Comparison of ENCODE assay signal across 9 cellular contexts in genomic region chr12:6684609-6685008, GRCh38. TPM values are rescaled to one million over a fixed set of nuclear protein-coding genes. Genes with fewer than 3 reads are reported as not detected.
A peak's percentile ranks its signal among the peaks of the same experiment; 100 is the strongest.
DNase-seq lines count a peak whose midpoint lies in the region; ATAC-seq and TF ChIP-seq lines count a peak whose summit lies in the region.
"Had no signal": no experiment of that assay in that cellular context is flagged by ENCODE, and none has a peak within 500 bp of the region (broad histone marks: within the 10 kb centered on the region; RNA-seq: fewer than 3 reads in every experiment).

No MANE protein-coding gene starts in this region.

- peaks cover 48% of the 10 kb centered on the region for H3K4me1 Mint-ChIP-seq in activated T-helper 1 cell treated with anti-CD3 and anti-CD28 coated beads, Interleukin-12 subunit alpha, Interleukin-12 subunit beta, Interleukin-2, Interleukin-4 antibody, amounts not matched to agents 30 ng/mL and 10 ng/mL and 1 ng/mL, durations not matched to agents 14 hours and 24 hours and 36 hours (ENCODE audit: low read depth)
- H3K4me1 Mint-ChIP-seq in immature natural killer cell: peaks cover 52 to 72% of the 10 kb centered on the region in 2 donors

- H3K36me3 ChIP-seq in tibial nerve: peaks cover 0 to 54% (median 0%) of the 10 kb centered on the region in 3 donors
- peaks cover 0 to 31% (median 2%) of the 10 kb centered on the region in 4 donors for H3K36me3 ChIP-seq in sigmoid colon

- H3K36me3 Mint-ChIP-seq in activated T-helper 1 cell treated with anti-CD3 and anti-CD28 coated beads, Interleukin-12 subunit alpha, Interleukin-12 subunit beta, Interleukin-2, Interleukin-4 antibody, amounts not matched to agents 30 ng/mL and 10 ng/mL and 1 ng/mL, durations not matched to agents 14 hours and 24 hours and 36 hours (ENCODE audit: low read depth): peaks cover 38% of the 10 kb centered on the region
- H3K36me3 Mint-ChIP-seq in immature natural killer cell: peaks cover 0 to 8% (median 1%) of the 10 kb centered on the region in 3 donors

- no peak for ATAC-seq in GM19395 (IDR thresholded peaks at IDR 0.05; ENCODE audit: unreplicated experiment)

- no peaks in the 10 kb centered on the region for H3K9me3 ChIP-seq in tibial nerve
- no peaks in the 10 kb centered on the region for H3K9me3 ChIP-seq in sigmoid colon

- H3K27me3 ChIP-seq in tibial nerve: no peaks in the 10 kb centered on the region
- H3K27me3 ChIP-seq in sigmoid colon: no peaks in the 10 kb centered on the region

- H3K4me3 ChIP-seq in tibial nerve (no peak overlapping the region), sigmoid colon (no peak overlapping the region)

- TF ChIP-seq EP300 in tibial nerve (IDR thresholded peaks at IDR 0.05): no peak
- TF ChIP-seq EP300 in sigmoid colon (IDR thresholded peaks at IDR 0.05): no peak

- intact Hi-C loops in activated T-helper 1 cell treated with anti-CD3 and anti-CD28 coated beads, Interleukin-12 subunit alpha, Interleukin-12 subunit beta, Interleukin-2, Interleukin-4 antibody, amounts not matched to agents 30 ng/mL and 10 ng/mL and 1 ng/mL, durations not matched to agents 14 hours and 24 hours and 36 hours (cut with micrococcal nuclease): loop anchor here (1.0 to 10.0 kb wide), 5 partner anchors 63 to 260 kb away; partner anchors contain the start of genes CD4 and LAG3
- intact Hi-C loops in sigmoid colon (cut with DNase I): loop anchor here (5.0 kb wide), 1 partner anchor 93 kb away; no protein-coding TSS in a partner anchor

- peak; percentile 88 for TF ChIP-seq CTCF in 22Rv1 (IDR thresholded peaks at IDR 0.05)
- peak in 4 of 5 experiments; percentile 15 to 36 (median 24) for TF ChIP-seq CTCF in tibial nerve (IDR thresholded peaks at IDR 0.05)
- TF ChIP-seq CTCF in sigmoid colon (IDR thresholded peaks at IDR 0.05): peak in 1 of 4 experiments; percentile 37

- TF ChIP-seq POLR2A in tibial nerve (IDR thresholded peaks at IDR 0.05) (no peak), sigmoid colon (IDR thresholded peaks at IDR 0.05) (no peak)

- H3K27me3 Mint-ChIP-seq in activated T-helper 1 cell treated with anti-CD3 and anti-CD28 coated beads, Interleukin-12 subunit alpha, Interleukin-12 subunit beta, Interleukin-2, Interleukin-4 antibody, amounts not matched to agents 30 ng/mL and 10 ng/mL and 1 ng/mL, durations not matched to agents 14 hours and 24 hours and 36 hours (ENCODE audit: insufficient read depth): no peaks in the 10 kb centered on the region
- peaks cover 8 to 14% (median 11%) of the 10 kb centered on the region in 3 donors for H3K27me3 Mint-ChIP-seq in immature natural killer cell (ENCODE audit: low read depth in 3 of 3)

- H3K27ac ChIP-seq in 22Rv1 (no peak overlapping the region), tibial nerve (no peak overlapping the region), sigmoid colon (no peak overlapping the region)

- 64% methylated on average over 6 of the region's 6 CpGs for WGBS in tibial nerve, 2 donors
- WGBS in sigmoid colon, 2 donors: 55 to 67% methylated on average over 6 of the region's 6 CpGs

- H3K4me1 ChIP-seq in tibial nerve: peaks cover 3 to 45% (median 16%) of the 10 kb centered on the region in 4 donors
- H3K4me1 ChIP-seq in sigmoid colon: peaks cover 0 to 28% (median 26%) of the 10 kb centered on the region in 4 donors

- DNase-seq in ELR (ENCODE audit: low read depth): peak; percentile 69
- peak; percentile 88 for DNase-seq in NCI-H2171 treated with DMSO at 0.1 percent for 48 hours (lab: John Stamatoyannopoulos, UW)
- peak; percentile 24 for DNase-seq in activated T-helper 1 cell treated with anti-CD3 and anti-CD28 coated beads, Interleukin-12 subunit alpha, Interleukin-12 subunit beta, Interleukin-2, Interleukin-4 antibody, amounts not matched to agents 30 ng/mL and 10 ng/mL and 1 ng/mL, durations not matched to agents 14 hours and 24 hours and 36 hours (ENCODE audit: low spot score)
- peak; percentile 26 to 47 (median 43) for DNase-seq in immature natural killer cell
- DNase-seq in tibial nerve (ENCODE audit: low spot score in 2 of 2): peak in 1 of 2 donors; percentile 21
- no peak for DNase-seq in sigmoid colon

- no peaks in the 10 kb centered on the region for H3K9me3 Mint-ChIP-seq in activated T-helper 1 cell treated with anti-CD3 and anti-CD28 coated beads, Interleukin-12 subunit alpha, Interleukin-12 subunit beta, Interleukin-2, Interleukin-4 antibody, amounts not matched to agents 30 ng/mL and 10 ng/mL and 1 ng/mL, durations not matched to agents 14 hours and 24 hours and 36 hours
- H3K9me3 Mint-ChIP-seq in immature natural killer cell: no peaks in the 10 kb centered on the region

- H3K27ac Mint-ChIP-seq in activated T-helper 1 cell treated with anti-CD3 and anti-CD28 coated beads, Interleukin-12 subunit alpha, Interleukin-12 subunit beta, Interleukin-2, Interleukin-4 antibody, amounts not matched to agents 30 ng/mL and 10 ng/mL and 1 ng/mL, durations not matched to agents 14 hours and 24 hours and 36 hours: no peak overlapping the region
- H3K27ac Mint-ChIP-seq in immature natural killer cell: peak overlapping the region; percentile 8 to 80 (median 35)

- no peak overlapping the region for H3K4me3 Mint-ChIP-seq in activated T-helper 1 cell treated with anti-CD3 and anti-CD28 coated beads, Interleukin-12 subunit alpha, Interleukin-12 subunit beta, Interleukin-2, Interleukin-4 antibody, amounts not matched to agents 30 ng/mL and 10 ng/mL and 1 ng/mL, durations not matched to agents 14 hours and 24 hours and 36 hours
- no peak overlapping the region for H3K4me3 Mint-ChIP-seq in immature natural killer cell

RNA-seq across cellular contexts. Expression of gene ZNF384, which starts 4.6 kb away (rescaled TPM):
- 79.6 and 89.8 TPM in 2 replicates for total RNA-seq in activated T-helper 1 cell treated with anti-CD3 and anti-CD28 coated beads, Interleukin-12 subunit alpha, Interleukin-12 subunit beta, Interleukin-2, Interleukin-4 antibody, amounts not matched to agents 30 ng/mL and 10 ng/mL and 1 ng/mL, durations not matched to agents 14 hours and 24 hours and 36 hours
- polyA plus RNA-seq in immature natural killer cell (10 to 100 TPM; 14.6 to 41.5 (median 31.6) TPM), sigmoid colon (10 to 100 TPM; 22.7 to 40.3 (median 30.0) TPM)
- total RNA-seq in tibial nerve (10 to 100 TPM; 26.2 to 52.5 (median 38.2) TPM), sigmoid colon (10 to 100 TPM; 24.0 to 32.6 (median 28.7) TPM)

RNA-seq across cellular contexts. Expression of gene PIANP, which starts 16.0 kb away (rescaled TPM):
- 0.07 and 0.08 TPM in 2 replicates for total RNA-seq in activated T-helper 1 cell treated with anti-CD3 and anti-CD28 coated beads, Interleukin-12 subunit alpha, Interleukin-12 subunit beta, Interleukin-2, Interleukin-4 antibody, amounts not matched to agents 30 ng/mL and 10 ng/mL and 1 ng/mL, durations not matched to agents 14 hours and 24 hours and 36 hours
- polyA plus RNA-seq in immature natural killer cell: not detected
- under 1 TPM in 2 of 4 donors, not detected in 2; 0.21 to 0.39 TPM for total RNA-seq in tibial nerve
- total RNA-seq in sigmoid colon: under 1 TPM; 0.27 to 0.55 (median 0.43) TPM
- polyA plus RNA-seq in sigmoid colon: 1 to 10 TPM in 2 of 3 donors, under 1 TPM in 1; 0.46 to 2.0 (median 1.2) TPM
- total RNA-seq: subcutaneous adipose tissue had no signal

RNA-seq across cellular contexts. Expression of gene ING4, which starts 21.7 kb away (rescaled TPM):
- total RNA-seq in activated T-helper 1 cell treated with anti-CD3 and anti-CD28 coated beads, Interleukin-12 subunit alpha, Interleukin-12 subunit beta, Interleukin-2, Interleukin-4 antibody, amounts not matched to agents 30 ng/mL and 10 ng/mL and 1 ng/mL, durations not matched to agents 14 hours and 24 hours and 36 hours: 14.6 and 15.0 TPM in 2 replicates
- 100 to 1,000 TPM in 1 of 3 donors, 10 to 100 TPM in 2; 60.7 to 156 (median 93.9) TPM for polyA plus RNA-seq in immature natural killer cell
- total RNA-seq in tibial nerve: 10 to 100 TPM; 32.6 to 52.5 (median 45.3) TPM
- 10 to 100 TPM; 52.8 to 85.9 (median 63.4) TPM for total RNA-seq in sigmoid colon
- 10 to 100 TPM; 37.8 to 59.5 (median 42.5) TPM for polyA plus RNA-seq in sigmoid colon

RNA-seq across cellular contexts. Expression of gene ACRBP, which starts 37.4 kb away (rescaled TPM):
- total RNA-seq in activated T-helper 1 cell treated with anti-CD3 and anti-CD28 coated beads, Interleukin-12 subunit alpha, Interleukin-12 subunit beta, Interleukin-2, Interleukin-4 antibody, amounts not matched to agents 30 ng/mL and 10 ng/mL and 1 ng/mL, durations not matched to agents 14 hours and 24 hours and 36 hours: 0.83 and 1.0 TPM in 2 replicates
- polyA plus RNA-seq in immature natural killer cell (10 to 100 TPM in 1 of 3 donors, 1 to 10 TPM in 1, not detected in 1; 4.2 to 10.2 TPM), sigmoid colon (1 to 10 TPM in 2 of 3 donors, not detected in 1; 2.3 to 3.1 TPM)
- total RNA-seq in tibial nerve (1 to 10 TPM in 3 of 4 donors, under 1 TPM in 1; 0.30 to 2.4 (median 2.0) TPM), sigmoid colon (1 to 10 TPM; 1.2 to 3.9 (median 1.6) TPM)

RNA-seq across cellular contexts. Expression of gene COPS7A, which starts 39.2 kb away (rescaled TPM):
- total RNA-seq in activated T-helper 1 cell treated with anti-CD3 and anti-CD28 coated beads, Interleukin-12 subunit alpha, Interleukin-12 subunit beta, Interleukin-2, Interleukin-4 antibody, amounts not matched to agents 30 ng/mL and 10 ng/mL and 1 ng/mL, durations not matched to agents 14 hours and 24 hours and 36 hours: 34.6 and 36.2 TPM in 2 replicates
- polyA plus RNA-seq in immature natural killer cell (10 to 100 TPM; 34.1 to 62.1 (median 45.6) TPM), sigmoid colon (10 to 100 TPM; 48.6 to 52.5 (median 52.3) TPM)
- total RNA-seq in tibial nerve (10 to 100 TPM; 46.9 to 74.4 (median 70.0) TPM), sigmoid colon (10 to 100 TPM; 51.3 to 69.3 (median 60.1) TPM)
